Comparison of ENCODE assay signal across 11 cellular contexts in genomic region chr11:125036933-125037332, GRCh38. TPM values are rescaled to one million over a fixed set of nuclear protein-coding genes. Genes with fewer than 3 reads are reported as not detected.
DNase-seq lines count a peak whose midpoint lies in the region; ATAC-seq and TF ChIP-seq lines count a peak whose summit lies in the region.
"Had no signal": no experiment of that assay in that cellular context is flagged by ENCODE, and none has a peak within 500 bp of the region (broad histone marks: within the 10 kb centered on the region; RNA-seq: fewer than 3 reads in every experiment).

No MANE protein-coding gene starts in this region.

- H3K4me1 ChIP-seq in PC-3 (ENCODE audit: insufficient read depth, low read length) = peaks cover 10% of the 10 kb centered on the region
- H3K4me1 ChIP-seq: gastroesophageal sphincter, right atrium auricular region had no signal

- no peaks in the 10 kb centered on the region for H3K9me2 ChIP-seq in PC-3 (replicated peaks; ENCODE audit: low read length)

- no peaks in the 10 kb centered on the region for H4K20me1 ChIP-seq in PC-3 (ENCODE audit: low read length)

- no peak overlapping the region for H3K9ac ChIP-seq in PC-3 (ENCODE audit: low read length)

- peaks cover 7% of the 10 kb centered on the region; the same call in 1 of the 2 replicates for H3K36me3 ChIP-seq in PC-3 (ENCODE audit: low read depth, low read length)
- H3K36me3 ChIP-seq: gastroesophageal sphincter, right atrium auricular region had no signal

- ATAC-seq in activated CD4-positive, CD25-positive, alpha-beta regulatory T cell treated with anti-CD3 and anti-CD28 coated beads, Interleukin-2, amount 50 U/mL, for 24 hours = peak; percentile 81 to 87
- ATAC-seq in PC-3 (peak; percentile 93), HG02981 (IDR thresholded peaks at IDR 0.05; ENCODE audit: unreplicated experiment) (no peak)
- ATAC-seq: gastroesophageal sphincter had no signal

- TF ChIP-seq CTCF in PC-3 (conservative IDR thresholded peaks at IDR 0.05; ENCODE audit: low read depth, low read length) = no peak

- no peaks in the 10 kb centered on the region for H3K79me2 ChIP-seq in PC-3 (ENCODE audit: low read length)

- no peak overlapping the region for H3K4me3 ChIP-seq in PC-3 (ENCODE audit: low read length)
- H3K4me3 ChIP-seq: gastroesophageal sphincter, right atrium auricular region had no signal

- BruUV-seq in PC-3 (replicated peaks; lab: Mats Ljungman, UMichigan) = no TSS peak

- no peaks in the 10 kb centered on the region for H3F3A ChIP-seq in PC-3 (ENCODE audit: low read length, unreplicated experiment)

- peak overlapping the region; percentile 35 for H3K27ac ChIP-seq in PC-3 (ENCODE audit: low read length)
- peak overlapping the region; percentile 45 for H3K27ac ChIP-seq in epithelial cell of prostate
- H3K27ac ChIP-seq: gastroesophageal sphincter, right atrium auricular region had no signal

- no peaks in the 10 kb centered on the region for H3K9me3 ChIP-seq in PC-3 (ENCODE audit: low read length)

- POLR2A ChIA-PET in PC-3 (lab: Charles Lee; ENCODE audit: unreplicated experiment) = no interaction called here

- intact Hi-C loops in PC-3 (cut with micrococcal nuclease) = no loop called here

- H2AFZ ChIP-seq in PC-3 (ENCODE audit: low read length) = no peak overlapping the region

- peak overlapping the region; percentile 45 for H3K4me2 ChIP-seq in PC-3 (ENCODE audit: low read length)

- no peak for DNase-seq in activated CD4-positive, CD25-positive, alpha-beta regulatory T cell treated with anti-CD3 and anti-CD28 coated beads, Interleukin-2, amount 50 U/mL, for 72 hours
- DNase-seq in PC-3 = peak; percentile 82
- peak; percentile 33 for DNase-seq in epithelial cell of prostate (ENCODE audit: low read depth, low spot score)
- peak; percentile 28 for DNase-seq in smooth muscle cell of the brain vasculature (ENCODE audit: low read depth, low spot score)
- no peak for DNase-seq in OCI-M2 (lab: John Stamatoyannopoulos, UW; ENCODE audit: unreplicated experiment)
- no peak for DNase-seq in NCI-H2107 (lab: John Stamatoyannopoulos, UW)
- DNase-seq: NCI-H2171 treated with DMSO at 0.1 percent for 48 hours had no signal

- no peaks in the 10 kb centered on the region for H3K27me3 ChIP-seq in PC-3 (ENCODE audit: low read length)
- H3K27me3 ChIP-seq: gastroesophageal sphincter, right atrium auricular region had no signal

- CTCF ChIA-PET in PC-3 (lab: Charles Lee) = no interaction called here

RNA-seq across cellular contexts. Expression of gene SLC37A2, which starts 26.2 kb away (rescaled TPM):
- total RNA-seq in PC-3 (2014; rRNA removed) = 9.0 and 10.2 TPM in 2 replicates

Comparison
In these comparisons a context has a peak if more than half of its experiments do, and no peak if none do; other contexts are left out.
1. DNase-seq: peak in PC-3 (single experiment), epithelial cell of prostate (single experiment) and smooth muscle cell of the brain vasculature (single experiment); none in activated CD4-positive, CD25-positive, alpha-beta regulatory T cell treated with anti-CD3 and anti-CD28 coated beads, Interleukin-2, amount 50 U/mL, for 72 hours (single experiment), OCI-M2 (single experiment) and NCI-H2107 (single experiment).